ENCODE assay signal across 8 cellular contexts in the genomic region with DNA sequence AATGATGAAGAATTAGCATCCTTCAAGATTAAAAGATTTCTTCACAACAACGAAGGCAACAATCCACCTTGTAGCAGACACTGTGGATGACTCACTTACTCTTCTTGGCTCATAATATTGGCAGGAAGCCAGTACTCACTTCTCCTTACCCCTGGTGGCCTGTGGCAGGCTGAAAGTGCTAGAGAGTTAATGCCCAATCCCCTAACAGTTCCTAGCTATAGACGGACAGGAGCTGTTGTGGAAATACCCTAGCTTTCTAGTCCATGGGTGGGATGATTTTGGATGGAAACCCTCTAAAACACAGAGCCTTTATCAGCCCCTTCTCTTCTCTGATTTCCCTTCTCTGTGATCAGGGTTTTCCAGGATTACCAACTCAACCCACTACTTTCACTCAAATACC.
DNase-seq lines count a peak whose midpoint lies in the region; ATAC-seq and TF ChIP-seq lines count a peak whose summit lies in the region.

No MANE protein-coding gene starts in this region.

- no peaks in the 10 kb centered on the region for H3K36me3 ChIP-seq in thyroid gland

- no peak overlapping the region for H3K4me3 ChIP-seq in thyroid gland (replicated peaks in 1 of 3)

- TF ChIP-seq CTCF in thyroid gland (IDR thresholded peaks at IDR 0.05), result peak in 1 of 6 experiments; percentile 8

- WGBS in thyroid gland, 2 donors, result 10 to 19% methylated on average over 2 of the region's 2 CpGs

- intact Hi-C loops in thyroid gland (cut with DNase I), result no loop called here

- no peak for TF ChIP-seq POLR2A in thyroid gland (IDR thresholded peaks at IDR 0.05)

- peak; percentile 24 for DNase-seq in stimulated activated CD4-positive, alpha-beta T cell treated with anti-CD3 and anti-CD28 coated beads, Interleukin-4, amount 100 ng/mL, for 24 hours
- DNase-seq in stimulated activated CD4-positive, alpha-beta T cell treated with anti-CD3 and anti-CD28 coated beads, Interleukin-12 subunit alpha, Interleukin-12 subunit beta, amount 100 ng/mL, for 4 hours, result no peak
- peak; percentile 73 for DNase-seq in HT-29 (ENCODE audit: low spot score)
- peak; percentile 75 for DNase-seq in OCI-M1 (lab: John Stamatoyannopoulos, UW)
- peak; percentile 15 to 17 for DNase-seq in thyroid gland
- DNase-seq in central memory CD4-positive, alpha-beta T cell, result no peak

- H3K27ac ChIP-seq in thyroid gland, result no peak overlapping the region

- H3K27me3 ChIP-seq in thyroid gland, result no peaks in the 10 kb centered on the region

- no peaks in the 10 kb centered on the region for H3K9me3 ChIP-seq in thyroid gland

- peak; percentile 100 for ATAC-seq in GM21825 (IDR thresholded peaks at IDR 0.05; ENCODE audit: unreplicated experiment)
- peak; percentile 85 for ATAC-seq in esophagus mucosa

- no peaks in the 10 kb centered on the region for H3K4me1 ChIP-seq in thyroid gland

Comparison
In these comparisons a context has a peak if more than half of its experiments do, and no peak if none do; other contexts are left out.
1. DNase-seq: peak in stimulated activated CD4-positive, alpha-beta T cell treated with anti-CD3 and anti-CD28 coated beads, Interleukin-4, amount 100 ng/mL, for 24 hours (single experiment), HT-29 (single experiment), OCI-M1 (single experiment) and thyroid gland (2 of 2); none in stimulated activated CD4-positive, alpha-beta T cell treated with anti-CD3 and anti-CD28 coated beads, Interleukin-12 subunit alpha, Interleukin-12 subunit beta, amount 100 ng/mL, for 4 hours (single experiment) and central memory CD4-positive, alpha-beta T cell (single experiment).